ENCODE assay signal across 24 cellular contexts in the genomic region with DNA sequence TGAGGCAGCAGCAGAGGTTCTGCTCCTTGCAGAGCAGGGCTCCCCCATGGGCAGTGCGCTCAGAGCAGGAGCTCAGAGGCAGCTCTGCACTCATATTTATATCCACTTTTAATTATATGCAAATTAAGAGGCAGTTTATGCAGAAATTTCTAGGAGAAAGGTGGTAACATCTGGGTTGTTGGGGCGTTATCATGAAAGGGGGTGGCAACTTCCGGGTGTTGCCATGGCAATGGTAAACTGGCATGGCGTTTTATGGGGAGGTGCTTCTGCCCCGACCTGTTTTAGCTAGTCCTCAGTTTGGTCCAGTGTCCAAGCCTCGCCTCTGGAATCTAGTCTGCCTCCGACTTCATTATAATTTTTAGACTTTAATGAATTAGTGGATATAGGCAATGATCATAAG.
"Had no signal": no experiment of that assay in that cellular context is flagged by ENCODE, and none has a peak within 500 bp of the region (broad histone marks: within the 10 kb centered on the region; RNA-seq: fewer than 3 reads in every experiment).

No MANE protein-coding gene starts in this region.

- ATAC-seq: foreskin keratinocyte; gastroesophageal sphincter; heart left ventricle; left lobe of liver; mucosa of descending colon; natural killer cell treated with Interleukin-12 subunit alpha and Interleukin-12 subunit beta and Interleukin-15 and Interleukin-18, amount 100 ng/mL, for 72 hours; right cardiac atrium; stimulated activated memory B cell treated with anti-CD40 and anti-IgM and Interleukin-4, amounts not matched to agents 10 μg/mL and 1 μg/mL and 100 μg/mL, for 72 hours; stimulated activated naive CD8-positive, alpha-beta T cell treated with anti-CD3 and anti-CD28 coated beads, Interleukin-15, Interleukin-2, amounts not matched to agents 100 U/mL and 50 U/mL, for 24 hours had no signal

- H3K9me3 ChIP-seq: neutrophil, prostate gland, vagina had no signal

- DNase-seq: dorsolateral prefrontal cortex; effector CD4-positive, alpha-beta T cell; foreskin keratinocyte; heart left ventricle; kidney; mucosa of descending colon; naive B cell; right cardiac atrium; sigmoid colon; stimulated activated CD4-positive, alpha-beta T cell treated with anti-CD3 and anti-CD28 coated beads, Interleukin-2, amount 100 ng/mL, for 24 hours; stimulated activated CD4-positive, alpha-beta T cell treated with anti-CD3 and anti-CD28 coated beads, Interleukin-4, amount 100 ng/mL, for 24 hours; stimulated activated naive CD8-positive, alpha-beta T cell treated with anti-CD3 and anti-CD28 coated beads, Interleukin-15, Interleukin-2, amounts not matched to agents 100 U/mL and 50 U/mL, for 24 hours; substantia nigra had no signal

- H3K4me1 ChIP-seq: foreskin keratinocyte, gastroesophageal sphincter, heart left ventricle, prostate gland, sigmoid colon, tibial nerve, vagina had no signal

- H3K36me3 ChIP-seq: gastroesophageal sphincter, heart left ventricle, neutrophil, prostate gland, sigmoid colon, thoracic aorta, tibial nerve, vagina had no signal

- H3K27ac ChIP-seq: dorsolateral prefrontal cortex, foreskin keratinocyte, gastroesophageal sphincter, heart left ventricle, hepatocyte, neutrophil, prostate gland, sigmoid colon, thoracic aorta, tibial nerve, vagina had no signal

- H3K4me3 ChIP-seq: dorsolateral prefrontal cortex, gastroesophageal sphincter, heart left ventricle, hepatocyte, lung, mucosa of descending colon, prostate gland, sigmoid colon, thoracic aorta, tibial nerve, vagina had no signal

- H3K27me3 ChIP-seq: foreskin keratinocyte, hepatocyte, neutrophil, tibial nerve, vagina had no signal
